1 cellular context compared by ENCODE assay signal in genomic region chr3:154251610-154252009, GRCh38.
TF ChIP-seq lines count a peak whose summit lies in the region.

No MANE protein-coding gene starts in this region.

TF ChIP-seq in HepG2, 621 proteins besides CTCF, POLR2A, EP300 and RAD21 (continued from another document and continues in another):
- TF ChIP-seq RERE (CRISPR knock-in tag; IDR thresholded peaks at IDR 0.05; ENCODE audit: low read depth) (0 out of 2 replicates have a peak, but pooled peaks have one; percentile 37), CREM (IDR thresholded peaks at IDR 0.05) (peak; percentile 66; the same call in 1 of the 2 replicates), CREM (CRISPR knock-in tag; IDR thresholded peaks at IDR 0.05) (no peak), ONECUT2 (CRISPR knock-in tag; IDR thresholded peaks at IDR 0.05) (peak; percentile 97), NCOA2 (CRISPR knock-in tag; IDR thresholded peaks at IDR 0.05) (peak; percentile 73), SOX6 (IDR thresholded peaks at IDR 0.05) (no peak), SOX6 (CRISPR knock-in tag; IDR thresholded peaks at IDR 0.05) (peak; percentile 97), CREB1 (IDR thresholded peaks at IDR 0.05) (peak; percentile 30; the same call in 1 of the 2 replicates), CREB1 (CRISPR knock-in tag; IDR thresholded peaks at IDR 0.05) (peak; percentile 44; the same call in 1 of the 2 replicates), NAIF1 (CRISPR knock-in tag; IDR thresholded peaks at IDR 0.05; ENCODE audit: borderline replicate concordance) (no peak), ZNF558 (CRISPR knock-in tag; IDR thresholded peaks at IDR 0.05; ENCODE audit: borderline replicate concordance) (no peak), ZNF24 (IDR thresholded peaks at IDR 0.05) (peak; percentile 50), SP2 (CRISPR knock-in tag; IDR thresholded peaks at IDR 0.05) (no peak), ZNF530 (CRISPR knock-in tag; IDR thresholded peaks at IDR 0.05; ENCODE audit: low read depth) (no peak), NRL (CRISPR knock-in tag; IDR thresholded peaks at IDR 0.05; ENCODE audit: borderline replicate concordance) (no peak), ZNF580 (CRISPR knock-in tag; IDR thresholded peaks at IDR 0.05; ENCODE audit: borderline replicate concordance, low read depth) (peak; percentile 27; the same call in 1 of the 2 replicates), ETV5 (CRISPR knock-in tag; IDR thresholded peaks at IDR 0.05; ENCODE audit: borderline replicate concordance) (peak; percentile 61; the same call in 1 of the 2 replicates), NR2F1 (CRISPR knock-in tag; IDR thresholded peaks at IDR 0.05) (peak in 1 of 2 experiments; percentile 77; a peak in 2 of 4 replicates), KDM1A (CRISPR knock-in tag; IDR thresholded peaks at IDR 0.05) (peak; percentile 61; the same call in 1 of the 2 replicates), ARNT2 (CRISPR knock-in tag; IDR thresholded peaks at IDR 0.05; ENCODE audit: low read depth) (no peak), SAP130 (CRISPR knock-in tag; IDR thresholded peaks at IDR 0.05; ENCODE audit: low read depth) (peak; percentile 58), TRIM22 (IDR thresholded peaks at IDR 0.05) (no peak), ZNF280D (CRISPR knock-in tag; IDR thresholded peaks at IDR 0.05) (0 out of 2 replicates have a peak, but pooled peaks have one; percentile 42), KDM3A (CRISPR knock-in tag; IDR thresholded peaks at IDR 0.05; ENCODE audit: low read depth) (0 out of 2 replicates have a peak, but pooled peaks have one; percentile 28), NFIC (IDR thresholded peaks at IDR 0.05; ENCODE audit: low read length) (peak; percentile 76; the same call in 1 of the 2 replicates), ATF2 (CRISPR knock-in tag; IDR thresholded peaks at IDR 0.05) (0 out of 2 replicates have a peak, but pooled peaks have one; percentile 21), ZBTB20 (CRISPR knock-in tag; IDR thresholded peaks at IDR 0.05; ENCODE audit: borderline replicate concordance, low read depth) (peak; percentile 93; the same call in 1 of the 2 replicates), HOMEZ (CRISPR knock-in tag; IDR thresholded peaks at IDR 0.05; ENCODE audit: low read depth) (peak; percentile 19; the same call in 1 of the 2 replicates), BCL6 (CRISPR knock-in tag; IDR thresholded peaks at IDR 0.05) (peak; percentile 63), TBL1XR1 (IDR thresholded peaks at IDR 0.05; ENCODE audit: borderline replicate concordance, low read length, partially characterized antibody) (peak; percentile 59), ZNF543 (CRISPR knock-in tag; IDR thresholded peaks at IDR 0.05) (no peak), ZFP36L1 (CRISPR knock-in tag; IDR thresholded peaks at IDR 0.05) (peak; percentile 39; the same call in 1 of the 2 replicates), ISL2 (CRISPR knock-in tag; IDR thresholded peaks at IDR 0.05) (no peak), SOX13 (IDR thresholded peaks at IDR 0.05) (peak; percentile 82; the same call in 1 of the 2 replicates), SOX13 (CRISPR knock-in tag; conservative IDR thresholded peaks at IDR 0.05 in 1 of 2, IDR thresholded peaks at IDR 0.05 in 1 of 2) (peak in 1 of 2 experiments; percentile 90; a peak in 2 of 4 replicates), ARID3A (IDR thresholded peaks at IDR 0.05; ENCODE audit: low read depth, low read length) (peak; percentile 75), TFE3 (CRISPR knock-in tag; IDR thresholded peaks at IDR 0.05) (peak; percentile 36; the same call in 1 of the 2 replicates), PPARG (CRISPR knock-in tag; conservative IDR thresholded peaks at IDR 0.05) (0 out of 2 replicates have a peak, but pooled peaks have one; percentile 41), FOXO1 (CRISPR knock-in tag; IDR thresholded peaks at IDR 0.05) (peak; percentile 89), HNF1B (CRISPR knock-in tag; IDR thresholded peaks at IDR 0.05) (0 out of 2 replicates have a peak, but pooled peaks have one; percentile 35), TBX2 (CRISPR knock-in tag; IDR thresholded peaks at IDR 0.05; ENCODE audit: borderline replicate concordance) (peak; percentile 60; the same call in 1 of the 2 replicates), ZFP62 (CRISPR knock-in tag; IDR thresholded peaks at IDR 0.05) (no peak), ZNF460 (CRISPR knock-in tag; IDR thresholded peaks at IDR 0.05; ENCODE audit: borderline replicate concordance) (no peak)
